ENCODE assay signal across 20 cellular contexts in genomic region chr17:57317016-57317415, GRCh38.
"Had no signal": no experiment of that assay in that cellular context is flagged by ENCODE, and none has a peak within 500 bp of the region (broad histone marks: within the 10 kb centered on the region; RNA-seq: fewer than 3 reads in every experiment).

No MANE protein-coding gene starts in this region.

- DNase-seq: effector CD4-positive, alpha-beta T cell; foreskin melanocyte; head of caudate nucleus; left colon; left ventricle myocardium superior; mesendoderm; naive B cell; nephron progenitor cell; posterior cingulate gyrus; spleen; stimulated activated CD4-positive, alpha-beta T cell treated with anti-CD3 and anti-CD28 coated beads, Interleukin-15, amount 100 ng/mL, for 24 hours; stimulated activated CD4-positive, alpha-beta T cell treated with anti-CD3 and anti-CD28 coated beads, Interleukin-1b, Interleukin-23, amount 100 ng/mL, for 48 hours; stimulated activated CD4-positive, alpha-beta T cell treated with anti-CD3 and anti-CD28 coated beads, Interleukin-4, amount 100 ng/mL, for 24 hours; tibial artery; upper lobe of right lung had no signal

- H3K9me3 Mint-ChIP-seq: naive B cell; nephron progenitor cell; stimulated activated memory B cell treated with anti-CD40 and anti-IgM and Interleukin-4, amounts not matched to agents 10 μg/mL and 1 μg/mL and 100 μg/mL, for 72 hours; stimulated activated naive CD8-positive, alpha-beta T cell treated with anti-CD3 and anti-CD28 coated beads, Interleukin-15, Interleukin-2, amounts not matched to agents 100 ng/mL and 50 ng/mL, for 24 hours had no signal

- H3K4me1 ChIP-seq: tibial artery, upper lobe of right lung had no signal

- H3K4me3 ChIP-seq: coronary artery, hepatocyte, lung, spleen, tibial artery, upper lobe of right lung had no signal

- H3K27ac ChIP-seq: coronary artery, hepatocyte, spleen, tibial artery, upper lobe of right lung had no signal

- H3K27me3 ChIP-seq: hepatocyte, spleen, tibial artery, upper lobe of right lung had no signal

- H3K27me3 Mint-ChIP-seq: naive B cell; stimulated activated memory B cell treated with anti-CD40 and anti-IgM and Interleukin-4, amounts not matched to agents 10 μg/mL and 1 μg/mL and 100 μg/mL, for 72 hours; stimulated activated naive CD8-positive, alpha-beta T cell treated with anti-CD3 and anti-CD28 coated beads, Interleukin-15, Interleukin-2, amounts not matched to agents 100 ng/mL and 50 ng/mL, for 24 hours had no signal

- H3K9me3 ChIP-seq: spleen, tibial artery, upper lobe of right lung had no signal

- H3K27ac Mint-ChIP-seq: stimulated activated memory B cell treated with anti-CD40 and anti-IgM and Interleukin-4, amounts not matched to agents 10 μg/mL and 1 μg/mL and 100 μg/mL, for 72 hours; stimulated activated naive CD8-positive, alpha-beta T cell treated with anti-CD3 and anti-CD28 coated beads, Interleukin-15, Interleukin-2, amounts not matched to agents 100 ng/mL and 50 ng/mL, for 24 hours had no signal

- H3K4me3 Mint-ChIP-seq: naive B cell; nephron progenitor cell; stimulated activated memory B cell treated with anti-CD40 and anti-IgM and Interleukin-4, amounts not matched to agents 10 μg/mL and 1 μg/mL and 100 μg/mL, for 72 hours; stimulated activated naive CD8-positive, alpha-beta T cell treated with anti-CD3 and anti-CD28 coated beads, Interleukin-15, Interleukin-2, amounts not matched to agents 100 ng/mL and 50 ng/mL, for 24 hours had no signal

- H3K36me3 ChIP-seq: tibial artery, upper lobe of right lung had no signal
